ENCODE assay signal across 9 cellular contexts in genomic region chr16:88940196-88941050, GRCh38. TPM values are rescaled to one million over a fixed set of nuclear protein-coding genes. Genes with fewer than 3 reads are reported as not detected.
DNase-seq lines count a peak whose midpoint lies in the region; ATAC-seq, FAIRE-seq and TF ChIP-seq lines count a peak whose summit lies in the region.
"Had no signal": no experiment of that assay in that cellular context is flagged by ENCODE, and none has a peak within 500 bp of the region (broad histone marks: within the 10 kb centered on the region; RNA-seq: fewer than 3 reads in every experiment).

No MANE protein-coding gene starts in this region.

- peaks cover 6 to 47% of the 10 kb centered on the region in 2 donors for H3K4me1 ChIP-seq in muscle layer of duodenum (ENCODE audit: control insufficient read depth in 1 of 2, insufficient read depth in 2 of 2, low read length in 2 of 2)

- FAIRE-seq in H54 (lab: Jason Lieb, UNC), result no peak

- no peaks in the 10 kb centered on the region for H3K9me3 ChIP-seq in muscle layer of duodenum (ENCODE audit: control insufficient read depth in 1 of 2, low read length in 2 of 2)

- no peak for TF ChIP-seq POLR2A in H54 (IDR thresholded peaks at IDR 0.05; ENCODE audit: low read depth, low read length)

- H3K36me3 ChIP-seq in H7 (replicated peaks; ENCODE audit: control insufficient read depth, insufficient read depth, low read length), result no peaks in the 10 kb centered on the region
- H3K36me3 ChIP-seq in muscle layer of duodenum (ENCODE audit: control insufficient read depth in 1 of 2, insufficient read depth in 2 of 2, low read length in 2 of 2), result no peaks in the 10 kb centered on the region

- peak; percentile 31 for DNase-seq in Ammon's horn (ENCODE audit: low spot score)
- peak; percentile 91 for DNase-seq in H7
- DNase-seq in cerebellar cortex (ENCODE audit: low spot score), result peak; percentile 86
- DNase-seq in medulla oblongata (ENCODE audit: extremely low spot score), result no peak
- DNase-seq in NCI-H146 treated with DMSO at 0.1 percent for 48 hours (lab: John Stamatoyannopoulos, UW; ENCODE audit: unreplicated experiment), result no peak
- DNase-seq in H54 (ENCODE audit: insufficient read length, low spot score), result no peak

- peaks cover 23% of the 10 kb centered on the region for H3K27me3 ChIP-seq in H7 (ENCODE audit: control insufficient read depth, insufficient read depth, low read length)
- no peaks in the 10 kb centered on the region for H3K27me3 ChIP-seq in muscle layer of duodenum (ENCODE audit: low read depth, low read length)

- peak overlapping the region; percentile 39 for H3K4me3 ChIP-seq in H7 (ENCODE audit: insufficient read depth, low read depth, low read length)
- peak overlapping the region; percentile 26 to 68 for H3K4me3 ChIP-seq in muscle layer of duodenum (ENCODE audit: low read depth in 1 of 2, low read length in 2 of 2)

- H3K27ac ChIP-seq in muscle layer of duodenum (ENCODE audit: low read length), result no peak overlapping the region
- H3K27ac ChIP-seq: VCaP had no signal

- no peak for ATAC-seq in GM18520 (IDR thresholded peaks at IDR 0.05; ENCODE audit: unreplicated experiment)

RNA-seq across cellular contexts. Expression of gene CBFA2T3, which starts 36.6 kb away (rescaled TPM):
- total RNA-seq in H7 (2014; rRNA removed; shearing (Covaris generic)), result 0.35 TPM in 1 of 2 replicates, not detected in the other

Comparison
In these comparisons a context has a peak if more than half of its experiments do, and no peak if none do; other contexts are left out.
1. DNase-seq: peak in Ammon's horn (single experiment), H7 (single experiment) and cerebellar cortex (single experiment); none in medulla oblongata (single experiment), NCI-H146 treated with DMSO at 0.1 percent for 48 hours (single experiment) and H54 (single experiment).